ENCODE assay signal across 2 cellular contexts in the genomic region with DNA sequence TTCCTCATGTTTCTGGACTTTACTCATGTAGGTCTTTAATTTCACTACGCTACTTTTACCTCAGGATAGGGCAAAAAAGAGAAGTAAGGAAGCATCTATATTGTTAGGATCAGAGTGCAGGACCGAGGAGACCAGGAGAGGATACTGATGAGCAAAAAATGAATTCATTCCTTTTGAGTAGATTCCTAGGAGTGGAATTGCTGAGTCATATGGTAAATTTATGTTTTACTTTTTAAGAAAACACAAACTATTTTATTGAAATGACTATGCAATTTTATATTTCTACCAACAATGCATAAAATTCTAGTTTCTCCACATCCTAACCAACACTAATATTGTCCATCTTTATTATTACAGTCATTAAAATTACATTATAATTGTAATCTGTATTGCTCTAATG.
TF ChIP-seq lines count a peak whose summit lies in the region.

No MANE protein-coding gene starts in this region.

TF ChIP-seq in SK-N-SH, 30 proteins besides CTCF, POLR2A, EP300 and RAD21 (continued from another document):
- TF ChIP-seq CHD2 (IDR thresholded peaks at IDR 0.05; ENCODE audit: low read length, partially characterized antibody) = no peak
- no peak for TF ChIP-seq FOXJ3 (CRISPR knock-in tag; IDR thresholded peaks at IDR 0.05)
- TF ChIP-seq RFX5 (IDR thresholded peaks at IDR 0.05; ENCODE audit: low read length) = no peak
- TF ChIP-seq NRF1 (IDR thresholded peaks at IDR 0.05; ENCODE audit: low read depth, low read length) = no peak
- TF ChIP-seq, protein P1, sequence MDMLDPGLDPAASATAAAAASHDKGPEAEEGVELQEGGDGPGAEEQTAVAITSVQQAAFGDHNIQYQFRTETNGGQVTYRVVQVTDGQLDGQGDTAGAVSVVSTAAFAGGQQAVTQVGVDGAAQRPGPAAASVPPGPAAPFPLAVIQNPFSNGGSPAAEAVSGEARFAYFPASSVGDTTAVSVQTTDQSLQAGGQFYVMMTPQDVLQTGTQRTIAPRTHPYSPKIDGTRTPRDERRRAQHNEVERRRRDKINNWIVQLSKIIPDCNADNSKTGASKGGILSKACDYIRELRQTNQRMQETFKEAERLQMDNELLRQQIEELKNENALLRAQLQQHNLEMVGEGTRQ (IDR thresholded peaks at IDR 0.05; ENCODE audit: borderline replicate concordance, low read depth, low read length) = no peak
- no peak for TF ChIP-seq EZH2phosphoT487 (IDR thresholded peaks at IDR 0.05; ENCODE audit: borderline replicate concordance, low read depth)
- TF ChIP-seq POLR2AphosphoS5 (IDR thresholded peaks at IDR 0.05; ENCODE audit: low read depth, low read length) = no peak
- TF ChIP-seq RCOR1 (IDR thresholded peaks at IDR 0.05; ENCODE audit: low read length) = no peak
- TF ChIP-seq MAX (IDR thresholded peaks at IDR 0.05; ENCODE audit: low read depth) = no peak
- TF ChIP-seq SMC3 (IDR thresholded peaks at IDR 0.05; ENCODE audit: low read depth, low read length) = no peak
- TF ChIP-seq YY1 (IDR thresholded peaks at IDR 0.05; ENCODE audit: low read depth) = no peak

TF ChIP-seq in SK-N-SH treated with all-trans-retinoic acid at 6 μM for 48 hours, 23 proteins besides CTCF, POLR2A, EP300 and RAD21 (continued from another document):
- TF ChIP-seq CREB5 (CRISPR knock-in tag; IDR thresholded peaks at IDR 0.05; ENCODE audit: low read depth) (no peak), ZNF565 (CRISPR knock-in tag; conservative IDR thresholded peaks at IDR 0.05; ENCODE audit: low read depth) (no peak)
